In the genomic region with DNA sequence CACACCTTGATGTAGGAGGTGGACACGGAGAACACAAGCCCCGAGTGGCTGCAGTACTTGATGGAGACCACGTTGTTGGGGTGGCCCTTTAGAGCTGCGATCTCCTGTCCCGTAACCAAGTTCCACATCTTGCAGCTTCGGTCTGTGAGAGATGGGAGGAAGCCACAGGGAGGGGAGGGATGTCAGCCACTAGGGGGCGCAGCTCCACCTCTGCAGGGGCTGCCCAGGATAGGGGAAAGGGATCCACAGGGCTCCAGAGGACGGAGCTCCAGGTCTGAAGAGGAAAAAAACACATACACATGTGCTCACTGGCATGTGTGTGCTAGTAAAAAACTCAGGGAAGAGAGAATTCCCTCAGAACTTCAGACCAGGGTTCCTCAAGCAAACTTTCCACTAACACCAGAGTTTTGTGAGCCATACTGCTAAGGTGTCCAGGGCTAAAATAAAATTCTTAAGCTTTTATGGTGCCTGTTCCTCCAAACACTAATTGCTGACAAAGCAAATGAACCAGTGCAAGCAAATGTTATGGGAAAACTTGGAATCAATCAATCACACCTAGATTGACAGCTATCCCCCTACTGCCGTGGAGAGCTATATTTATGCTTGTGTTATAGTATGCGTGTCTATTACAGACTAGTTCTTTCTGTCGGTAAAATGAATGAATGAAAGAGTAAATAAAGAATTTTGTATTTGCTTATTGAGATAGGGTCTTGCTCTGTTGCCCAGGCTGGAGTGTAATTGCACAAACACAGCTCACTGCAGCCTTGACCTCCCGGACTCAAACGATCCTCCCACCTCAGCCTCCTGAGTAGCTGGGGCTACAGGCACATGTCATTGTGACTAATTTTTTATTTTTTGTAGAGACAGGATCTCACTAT, we compare ENCODE assay signal across 8 cellular contexts. TPM values are rescaled to one million over a fixed set of nuclear protein-coding genes. Genes with fewer than 3 reads are reported as not detected.
DNase-seq lines count a peak whose midpoint lies in the region; TF ChIP-seq lines count a peak whose summit lies in the region.

No MANE protein-coding gene starts in this region.

- H3K4me3 ChIP-seq in epithelial cell of proximal tubule (ENCODE audit: low read depth, low read length): no peak overlapping the region

- DNase-seq in NCI-H748 (lab: John Stamatoyannopoulos, UW; ENCODE audit: unreplicated experiment): peak; percentile 37
- DNase-seq in NCI-H748 treated with DMSO at 0.1 percent for 48 hours (lab: John Stamatoyannopoulos, UW): no peak
- DNase-seq in NCI-H1694 (lab: John Stamatoyannopoulos, UW): peak; percentile 67
- DNase-seq in activated CD4-positive, alpha-beta T cell treated with anti-CD3 and anti-CD28 coated beads, Interleukin-2, amount 50 U/mL, for 24 hours (ENCODE audit: low read depth in 1 of 2, low spot score in 1 of 2): peak; percentile 38 to 66
- DNase-seq in epithelial cell of proximal tubule (ENCODE audit: low read depth): no peak
- peak; percentile 46 to 69 (median 67) for DNase-seq in stimulated activated CD4-positive, alpha-beta T cell treated with anti-CD3 and anti-CD28 coated beads, Interleukin-12 subunit alpha, Interleukin-12 subunit beta, amount 100 ng/mL, for 48 hours (ENCODE audit: low read depth in 2 of 3, low spot score in 1 of 3)
- DNase-seq in cerebellar nuclear complex (lab: John Stamatoyannopoulos, UW): no peak
- DNase-seq in NCI-H226: no peak

- TF ChIP-seq CTCF in epithelial cell of proximal tubule (conservative IDR thresholded peaks at IDR 0.05; ENCODE audit: low read depth, low read length): peak; percentile 74

RNA-seq across cellular contexts. Expression of a gene that starts 43.7 kb away (rescaled TPM):
- 12.0 and 13.3 TPM in 2 replicates for total RNA-seq in epithelial cell of proximal tubule

Comparison
In these comparisons a context has a peak if more than half of its experiments do, and no peak if none do; other contexts are left out.
1. DNase-seq: peak in NCI-H748 (single experiment), NCI-H1694 (single experiment), activated CD4-positive, alpha-beta T cell treated with anti-CD3 and anti-CD28 coated beads, Interleukin-2, amount 50 U/mL, for 24 hours (2 of 2) and stimulated activated CD4-positive, alpha-beta T cell treated with anti-CD3 and anti-CD28 coated beads, Interleukin-12 subunit alpha, Interleukin-12 subunit beta, amount 100 ng/mL, for 48 hours (3 of 3); none in NCI-H748 treated with DMSO at 0.1 percent for 48 hours (single experiment), epithelial cell of proximal tubule (single experiment), cerebellar nuclear complex (0 of 2) and NCI-H226 (single experiment).